ENCODE assay signal across 24 cellular contexts in the genomic region with DNA sequence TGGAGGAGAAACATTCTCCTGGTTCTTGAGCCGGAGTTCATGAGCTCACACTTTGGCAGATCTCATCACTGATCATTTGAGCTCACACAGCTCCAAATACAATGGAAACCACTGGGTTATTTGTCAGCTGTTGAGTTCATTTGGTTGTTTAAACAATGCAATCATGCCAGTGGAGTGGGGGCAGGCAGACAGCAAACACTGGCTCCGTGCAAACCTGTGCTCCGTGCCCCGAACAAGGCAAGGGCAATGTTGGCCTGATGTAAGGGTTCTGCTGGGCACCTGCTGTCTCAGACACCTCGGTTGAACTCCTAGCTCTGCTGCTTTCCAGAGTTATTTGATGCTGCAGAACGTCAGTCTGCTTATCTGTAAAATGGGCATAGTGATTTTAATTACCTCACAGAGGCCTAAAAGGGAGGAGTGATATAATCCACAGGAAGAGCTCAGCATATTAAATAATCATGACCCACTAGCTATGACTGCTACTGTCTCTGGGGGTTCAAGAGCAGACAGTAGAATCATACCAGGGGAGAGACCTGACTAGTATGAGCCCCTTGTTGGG. TPM values are rescaled to one million over a fixed set of nuclear protein-coding genes. Genes with fewer than 3 reads are reported as not detected.
"Had no signal": no experiment of that assay in that cellular context is flagged by ENCODE, and none has a peak within 500 bp of the region (broad histone marks: within the 10 kb centered on the region; RNA-seq: fewer than 3 reads in every experiment).

No MANE protein-coding gene starts in this region.

- H3K27ac ChIP-seq: foreskin keratinocyte, lower lobe of right lung, right lobe of liver, skin epidermis, transverse colon, uterus had no signal

- FAIRE-seq: kidney had no signal

- DNase-seq: activated B cell treated with CpG ODN at 0.5 μM for 24 hours; activated CD4-positive, alpha-beta memory T cell treated with anti-CD3 and anti-CD28 coated beads for 36 hours; activated CD4-positive, alpha-beta T cell treated with anti-CD3 and anti-CD28 coated beads for 4 hours; activated effector memory CD4-positive, alpha-beta T cell treated with anti-CD3 and anti-CD28 coated beads, Interleukin-2, amount 50 U/mL, for 16 hours; activated naive CD4-positive, alpha-beta T cell treated with anti-CD3 and anti-CD28 coated beads, Interleukin-2, amount 50 U/mL, for 16 hours; activated T-cell treated with anti-CD3 and anti-CD28 coated beads for 4 hours; aorta; caudate nucleus; dermis blood vessel endothelial cell; effector CD8-positive, alpha-beta T cell; erythroblast; foreskin keratinocyte; kidney; lower lobe of right lung; mesendoderm; naive B cell; nucleus accumbens; stimulated activated CD4-positive, alpha-beta T cell treated with anti-CD3 and anti-CD28 coated beads, Interleukin-1b, Interleukin-23, amount 100 ng/mL, for 48 hours; stimulated activated naive CD8-positive, alpha-beta T cell treated with anti-CD3 and anti-CD28 coated beads, Interleukin-15, amount 100 ng/mL, for 72 hours; transverse colon; uterus had no signal

- H3K9me3 ChIP-seq: right lobe of liver, uterus had no signal

- H3K4me1 ChIP-seq: foreskin keratinocyte, lower lobe of right lung, uterus had no signal

- H3K4me3 ChIP-seq: lower lobe of right lung, right lobe of liver, skin epidermis, transverse colon, uterus had no signal

- ATAC-seq: foreskin keratinocyte; lower lobe of right lung; stimulated activated naive CD8-positive, alpha-beta T cell treated with anti-CD3 and anti-CD28 coated beads, Interleukin-15, amount 100 ng/mL, for 72 hours had no signal

- H3K27me3 ChIP-seq: right lobe of liver, uterus had no signal

- H3K36me3 ChIP-seq: lower lobe of right lung, right lobe of liver, transverse colon, uterus had no signal

RNA-seq across cellular contexts. Expression of gene CLIC6, which starts 20.0 kb away (rescaled TPM):
- total RNA-seq: activated B cell treated with CpG ODN at 0.5 μM for 24 hours, dermis blood vessel endothelial cell, glomerular endothelial cell had no signal
